In genomic region chr2:200321780-200322534, GRCh38 we compare ENCODE assay signal across 26 cellular contexts. TPM values are rescaled to one million over a fixed set of nuclear protein-coding genes. Genes with fewer than 3 reads are reported as not detected.
DNase-seq lines count a peak whose midpoint lies in the region; ATAC-seq, FAIRE-seq and TF ChIP-seq lines count a peak whose summit lies in the region.
"Had no signal": no experiment of that assay in that cellular context is flagged by ENCODE, and none has a peak within 500 bp of the region (broad histone marks: within the 10 kb centered on the region; RNA-seq: fewer than 3 reads in every experiment).

No MANE protein-coding gene starts in this region.

- H3K4me1 ChIP-seq in A673 (ENCODE audit: insufficient read depth, low read length, poor library complexity, severe bottlenecking) (no peaks in the 10 kb centered on the region), small intestine (ENCODE audit: control insufficient read depth in 2 of 2, insufficient read depth in 1 of 2, low read depth in 1 of 2, low read length in 1 of 2) (peaks cover 0 to 2% of the 10 kb centered on the region in 2 donors)

- H3K4me1 Mint-ChIP-seq in Calu3 (ENCODE audit: low read depth, unreplicated experiment) = peaks cover 63% of the 10 kb centered on the region
- H3K4me1 Mint-ChIP-seq in activated T-helper 2 cell treated with anti-CD3 and anti-CD28 coated beads, Interferon-gamma antibody, Interleukin-2, Interleukin-4, amounts not matched to agents 10 μg/mL and 5 μg/mL and 100 μg/mL, durations not matched to agents 14 hours and 24 hours and 36 hours (ENCODE audit: low read depth) = peaks cover 55% of the 10 kb centered on the region
- H3K4me1 Mint-ChIP-seq in osteocyte (ENCODE audit: unreplicated experiment) = peaks cover 56% of the 10 kb centered on the region
- H3K4me1 Mint-ChIP-seq: immature natural killer cell, naive B cell had no signal

- H3K36me3 ChIP-seq in A673 (ENCODE audit: insufficient read depth, low read length, poor library complexity, severe bottlenecking) (no peaks in the 10 kb centered on the region), small intestine (ENCODE audit: control insufficient read depth in 2 of 2, insufficient read depth in 2 of 2, low read length in 2 of 2) (no peaks in the 10 kb centered on the region)
- H3K36me3 ChIP-seq: heart right ventricle, pancreas had no signal

- H3K27ac ChIP-seq in A673 (ENCODE audit: low read depth, low read length, poor library complexity, severe bottlenecking) (no peak overlapping the region), small intestine (ENCODE audit: low read depth in 1 of 2, low read length in 1 of 2) (no peak overlapping the region)
- H3K27ac ChIP-seq: skin epidermis had no signal

- intact Hi-C loops in Calu3 (cut with micrococcal nuclease; ENCODE audit: unreplicated experiment) = loop anchor here (2.0 kb wide), 2 partner anchors 13 to 55 kb away; no protein-coding TSS in a partner anchor
- intact Hi-C loops in activated T-helper 2 cell treated with anti-CD3 and anti-CD28 coated beads, Interferon-gamma antibody, Interleukin-2, Interleukin-4, amounts not matched to agents 10 μg/mL and 5 μg/mL and 100 μg/mL, durations not matched to agents 14 hours and 24 hours and 36 hours (cut with micrococcal nuclease) = loop anchor here (1.0 to 5.0 kb wide), 8 partner anchors 13 to 493 kb away; no protein-coding TSS in a partner anchor
- intact Hi-C loops in A673 (cut with micrococcal nuclease; ENCODE audit: unreplicated experiment) = no loop called here

- no peak for TF ChIP-seq CTCF in Calu3 (IDR thresholded peaks at IDR 0.05; ENCODE audit: unreplicated experiment)
- no peak for TF ChIP-seq CTCF in osteocyte (IDR thresholded peaks at IDR 0.05)
- no peak for TF ChIP-seq CTCF in A673 (conservative IDR thresholded peaks at IDR 0.05; ENCODE audit: low read depth, low read length)

- peak overlapping the region; percentile 17 for H3K4me3 Mint-ChIP-seq in Calu3 (ENCODE audit: low read depth, unreplicated experiment)
- H3K4me3 Mint-ChIP-seq in activated T-helper 2 cell treated with anti-CD3 and anti-CD28 coated beads, Interferon-gamma antibody, Interleukin-2, Interleukin-4, amounts not matched to agents 10 μg/mL and 5 μg/mL and 100 μg/mL, durations not matched to agents 14 hours and 24 hours and 36 hours (ENCODE audit: low read depth) = no peak overlapping the region
- H3K4me3 Mint-ChIP-seq in osteocyte (ENCODE audit: unreplicated experiment) = no peak overlapping the region
- H3K4me3 Mint-ChIP-seq: activated CD4-positive, alpha-beta memory T cell treated with anti-CD3 and anti-CD28 coated beads for 36 hours; activated naive CD4-positive, alpha-beta T cell treated with anti-CD3 and anti-CD28 coated beads, Interleukin-2, amount 10 ng/mL, durations not matched to agents 7 days and 5 days; CD4-positive, alpha-beta memory T cell; immature natural killer cell; T-helper 1 cell treated with Interleukin-12 subunit alpha and Interleukin-12 subunit beta and Interleukin-4 antibody, amounts not matched to agents 30 μg/mL and 1 μg/mL, for 36 hours had no signal

- H3K36me3 Mint-ChIP-seq in Calu3 (ENCODE audit: insufficient read depth, unreplicated experiment) (peaks cover 11% of the 10 kb centered on the region), osteocyte (ENCODE audit: unreplicated experiment) (no peaks in the 10 kb centered on the region)
- peaks cover 16% of the 10 kb centered on the region for H3K36me3 Mint-ChIP-seq in activated T-helper 2 cell treated with anti-CD3 and anti-CD28 coated beads, Interferon-gamma antibody, Interleukin-2, Interleukin-4, amounts not matched to agents 10 μg/mL and 5 μg/mL and 100 μg/mL, durations not matched to agents 14 hours and 24 hours and 36 hours (ENCODE audit: low read depth)
- H3K36me3 Mint-ChIP-seq: activated CD4-positive, alpha-beta memory T cell treated with anti-CD3 and anti-CD28 coated beads for 36 hours; activated naive CD4-positive, alpha-beta T cell treated with anti-CD3 and anti-CD28 coated beads, Interleukin-2, amount 10 ng/mL, durations not matched to agents 7 days and 5 days; CD4-positive, alpha-beta memory T cell; immature natural killer cell; naive B cell had no signal

- POLR2A ChIA-PET in A673 (lab: Charles Lee; ENCODE audit: low non-redundant PET) = no interaction called here

- CTCF ChIA-PET in Calu3 (lab: Charles Lee) = interaction anchor here (1.1 kb wide), 1 partner anchor 15 kb away, joined by 3 read pairs; no protein-coding TSS in a partner anchor
- CTCF ChIA-PET in A673 (lab: Charles Lee) = no interaction called here

- H3K27me3 Mint-ChIP-seq in Calu3 (ENCODE audit: unreplicated experiment) = no peaks in the 10 kb centered on the region
- no peaks in the 10 kb centered on the region for H3K27me3 Mint-ChIP-seq in activated T-helper 2 cell treated with anti-CD3 and anti-CD28 coated beads, Interferon-gamma antibody, Interleukin-2, Interleukin-4, amounts not matched to agents 10 μg/mL and 5 μg/mL and 100 μg/mL, durations not matched to agents 14 hours and 24 hours and 36 hours (ENCODE audit: low read depth)
- H3K27me3 Mint-ChIP-seq in osteocyte (ENCODE audit: unreplicated experiment) = no peaks in the 10 kb centered on the region
- H3K27me3 Mint-ChIP-seq: activated CD4-positive, alpha-beta memory T cell treated with anti-CD3 and anti-CD28 coated beads for 36 hours; activated naive CD4-positive, alpha-beta T cell treated with anti-CD3 and anti-CD28 coated beads, Interleukin-2, amount 10 ng/mL, durations not matched to agents 7 days and 5 days had no signal

- WGBS in small intestine, 3 donors = 82 to 86% (median 86%) methylated on average over 6 of the region's 6 CpGs

- FAIRE-seq in small intestine (lab: Jason Lieb, UNC) = no peak
- FAIRE-seq: colon, pancreas had no signal

- DNase-seq in Calu3 = no peak
- DNase-seq in activated T-helper 2 cell treated with anti-CD3 and anti-CD28 coated beads, Interferon-gamma antibody, Interleukin-2, Interleukin-4, amounts not matched to agents 10 μg/mL and 5 μg/mL and 100 μg/mL, durations not matched to agents 14 hours and 24 hours and 36 hours (ENCODE audit: low spot score) = no peak
- DNase-seq in osteocyte (ENCODE audit: extremely low spot score, unreplicated experiment) = no peak
- DNase-seq in A673 (ENCODE audit: low spot score) = no peak
- no peak for DNase-seq in small intestine
- no peak for DNase-seq in NCI-H2196 (lab: John Stamatoyannopoulos, UW; ENCODE audit: unreplicated experiment)
- no peak for DNase-seq in SW480 (ENCODE audit: low spot score)
- DNase-seq: activated CD4-positive, alpha-beta memory T cell treated with anti-CD3 and anti-CD28 coated beads for 36 hours; activated naive CD4-positive, alpha-beta T cell treated with anti-CD3 and anti-CD28 coated beads, Interleukin-2, amount 10 ng/mL, durations not matched to agents 7 days and 5 days; activated T-cell treated with anti-CD3 and anti-CD28 coated beads for 4 hours; CD4-positive, alpha-beta memory T cell; heart right ventricle; immature natural killer cell; Karpas-422; naive B cell; NCI-H1105; NCI-H2081 treated with DMSO at 0.1 percent for 48 hours; NCI-H748 treated with DMSO at 0.1 percent for 48 hours; pancreas; SHP77 treated with DMSO at 0.1 percent for 48 hours; stimulated activated CD4-positive, alpha-beta T cell treated with anti-CD3 and anti-CD28 coated beads, Interleukin-4, amount 100 ng/mL, for 1 hour; substantia nigra had no signal

- H3K9me3 Mint-ChIP-seq in Calu3 (ENCODE audit: low read depth, unreplicated experiment) = no peaks in the 10 kb centered on the region
- no peaks in the 10 kb centered on the region for H3K9me3 Mint-ChIP-seq in activated T-helper 2 cell treated with anti-CD3 and anti-CD28 coated beads, Interferon-gamma antibody, Interleukin-2, Interleukin-4, amounts not matched to agents 10 μg/mL and 5 μg/mL and 100 μg/mL, durations not matched to agents 14 hours and 24 hours and 36 hours
- no peaks in the 10 kb centered on the region for H3K9me3 Mint-ChIP-seq in osteocyte (ENCODE audit: unreplicated experiment)
- H3K9me3 Mint-ChIP-seq: activated CD4-positive, alpha-beta memory T cell treated with anti-CD3 and anti-CD28 coated beads for 36 hours; activated naive CD4-positive, alpha-beta T cell treated with anti-CD3 and anti-CD28 coated beads, Interleukin-2, amount 10 ng/mL, durations not matched to agents 7 days and 5 days; CD4-positive, alpha-beta memory T cell; immature natural killer cell; naive B cell; T-helper 1 cell treated with Interleukin-12 subunit alpha and Interleukin-12 subunit beta and Interleukin-4 antibody, amounts not matched to agents 30 μg/mL and 1 μg/mL, for 36 hours had no signal

- no peaks in the 10 kb centered on the region for H3K9me3 ChIP-seq in A673 (ENCODE audit: low read depth, low read length, poor library complexity, severe bottlenecking)
- no peaks in the 10 kb centered on the region for H3K9me3 ChIP-seq in small intestine (ENCODE audit: control insufficient read depth, low read depth)
- H3K9me3 ChIP-seq: heart right ventricle, pancreas had no signal

- H3K4me3 ChIP-seq in A673 (ENCODE audit: low read depth, low read length, poor library complexity, severe bottlenecking) (no peak overlapping the region), small intestine (ENCODE audit: low read depth in 1 of 2, low read length in 2 of 2) (no peak overlapping the region)
- H3K4me3 ChIP-seq: heart right ventricle, pancreas, skin epidermis had no signal

- peaks cover 7% of the 10 kb centered on the region for H3K27me3 ChIP-seq in A673 (replicated peaks; ENCODE audit: insufficient read depth, low read depth, low read length, poor library complexity)
- no peaks in the 10 kb centered on the region for H3K27me3 ChIP-seq in small intestine (ENCODE audit: control insufficient read depth in 2 of 2, insufficient read depth in 2 of 2, low read length in 2 of 2)
- H3K27me3 ChIP-seq: heart right ventricle, pancreas had no signal

- ATAC-seq in GM19372 (IDR thresholded peaks at IDR 0.05; ENCODE audit: low read depth, unreplicated experiment) = peak; percentile 78
- ATAC-seq: pancreas had no signal

- H3K27ac Mint-ChIP-seq in Calu3 (ENCODE audit: unreplicated experiment) (peak overlapping the region; percentile 44), osteocyte (ENCODE audit: unreplicated experiment) (peak overlapping the region; percentile 44)
- H3K27ac Mint-ChIP-seq in activated T-helper 2 cell treated with anti-CD3 and anti-CD28 coated beads, Interferon-gamma antibody, Interleukin-2, Interleukin-4, amounts not matched to agents 10 μg/mL and 5 μg/mL and 100 μg/mL, durations not matched to agents 14 hours and 24 hours and 36 hours = peak overlapping the region; percentile 80
- H3K27ac Mint-ChIP-seq: activated CD4-positive, alpha-beta memory T cell treated with anti-CD3 and anti-CD28 coated beads for 36 hours; activated naive CD4-positive, alpha-beta T cell treated with anti-CD3 and anti-CD28 coated beads, Interleukin-2, amount 10 ng/mL, durations not matched to agents 7 days and 5 days; CD4-positive, alpha-beta memory T cell; immature natural killer cell; naive B cell; T-helper 1 cell treated with Interleukin-12 subunit alpha and Interleukin-12 subunit beta and Interleukin-4 antibody, amounts not matched to agents 30 μg/mL and 1 μg/mL, for 36 hours had no signal

- BruUV-seq in Calu3 (replicated peaks; lab: Mats Ljungman, UMichigan) (no TSS peak), A673 (replicated peaks; lab: Mats Ljungman, UMichigan) (no TSS peak)

RNA-seq across cellular contexts. Expression of gene SPATS2L, which starts 15.5 kb away (rescaled TPM):
- total RNA-seq in Calu3 (2022) (378 and 497 TPM in 2 replicates), osteocyte (152 and 155 TPM in 2 replicates), A673 (2021) (10.0 and 13.7 TPM in 2 replicates)
- total RNA-seq in activated T-helper 2 cell treated with anti-CD3 and anti-CD28 coated beads, Interferon-gamma antibody, Interleukin-2, Interleukin-4, amounts not matched to agents 10 μg/mL and 5 μg/mL and 100 μg/mL, durations not matched to agents 14 hours and 24 hours and 36 hours = 57.5 and 62.2 TPM in 2 replicates
- polyA plus RNA-seq in small intestine = 100 to 1,000 TPM in 1 of 3 donors, 10 to 100 TPM in 2; 66.7 to 104 (median 92.7) TPM
